ENCODE assay signal across 8 cellular contexts in genomic region chr1:18949689-18950414, GRCh38. TPM values are rescaled to one million over a fixed set of nuclear protein-coding genes. Genes with fewer than 3 reads are reported as not detected.
A peak's percentile ranks its signal among the peaks of the same experiment; 100 is the strongest.
DNase-seq lines count a peak whose midpoint lies in the region; ATAC-seq and TF ChIP-seq lines count a peak whose summit lies in the region.

No MANE protein-coding gene starts in this region.

- CTCF ChIA-PET in activated CD8-positive, alpha-beta T cell treated with anti-CD3 and anti-CD28 coated beads, Interleukin-2, amount 10 ng/mL, durations not matched to agents 7 days and 5 days (lab: Charles Lee) = interaction anchor here (0.6 to 10.1 kb wide), 6 partner anchors 8 to 102 kb away, joined by 3 to 116 read pairs (median 26); no protein-coding TSS in a partner anchor

- H3K9me3 ChIP-seq in gastroesophageal sphincter = no peaks in the 10 kb centered on the region

- POLR2A ChIA-PET in activated CD8-positive, alpha-beta T cell treated with anti-CD3 and anti-CD28 coated beads, Interleukin-2, amount 10 ng/mL, durations not matched to agents 7 days and 5 days (lab: Charles Lee) = interaction anchor here (1.9 to 7.2 kb wide), 2 partner anchors 22 to 25 kb away, joined by 9 to 118 read pairs; no protein-coding TSS in a partner anchor

- H3K36me3 Mint-ChIP-seq in activated T-cell treated with anti-CD3 and anti-CD28 coated beads, Interleukin-2, amount 50 U/mL, for 4 hours (ENCODE audit: insufficient read depth) = peaks cover 2% of the 10 kb centered on the region
- H3K36me3 Mint-ChIP-seq in activated CD8-positive, alpha-beta T cell treated with anti-CD3 and anti-CD28 coated beads, Interleukin-2, amount 10 ng/mL, durations not matched to agents 7 days and 5 days (ENCODE audit: low read depth) = no peaks in the 10 kb centered on the region

- H3K4me3 ChIP-seq in gastroesophageal sphincter = peak overlapping the region; percentile 2 to 45

- peak overlapping the region; percentile 81 for H3K4me3 Mint-ChIP-seq in activated T-cell treated with anti-CD3 and anti-CD28 coated beads, Interleukin-2, amount 50 U/mL, for 4 hours
- peak overlapping the region; percentile 71 for H3K4me3 Mint-ChIP-seq in activated CD8-positive, alpha-beta T cell treated with anti-CD3 and anti-CD28 coated beads, Interleukin-2, amount 10 ng/mL, durations not matched to agents 7 days and 5 days

- H3K27ac Mint-ChIP-seq in activated CD8-positive, alpha-beta T cell treated with anti-CD3 and anti-CD28 coated beads, Interleukin-2, amount 10 ng/mL, durations not matched to agents 7 days and 5 days = peak overlapping the region; percentile 94

- no peaks in the 10 kb centered on the region for H3K36me3 ChIP-seq in gastroesophageal sphincter

- no peaks in the 10 kb centered on the region for H3K27me3 Mint-ChIP-seq in activated T-cell treated with anti-CD3 and anti-CD28 coated beads, Interleukin-2, amount 50 U/mL, for 4 hours (ENCODE audit: low read depth)
- H3K27me3 Mint-ChIP-seq in activated CD8-positive, alpha-beta T cell treated with anti-CD3 and anti-CD28 coated beads, Interleukin-2, amount 10 ng/mL, durations not matched to agents 7 days and 5 days (ENCODE audit: low read depth) = peaks cover 17% of the 10 kb centered on the region

- H3K9me3 Mint-ChIP-seq in activated T-cell treated with anti-CD3 and anti-CD28 coated beads, Interleukin-2, amount 50 U/mL, for 4 hours = no peaks in the 10 kb centered on the region
- no peaks in the 10 kb centered on the region for H3K9me3 Mint-ChIP-seq in activated CD8-positive, alpha-beta T cell treated with anti-CD3 and anti-CD28 coated beads, Interleukin-2, amount 10 ng/mL, durations not matched to agents 7 days and 5 days (ENCODE audit: insufficient read depth)

- TF ChIP-seq EP300 in gastroesophageal sphincter (IDR thresholded peaks at IDR 0.05) = no peak

- H3K27ac ChIP-seq in gastroesophageal sphincter = peak overlapping the region; percentile 82 to 97 (median 92)

- peaks cover 0 to 100% (median 75%) of the 10 kb centered on the region in 3 donors for H3K4me1 ChIP-seq in gastroesophageal sphincter

- DNase-seq in activated T-cell treated with anti-CD3 and anti-CD28 coated beads, Interleukin-2, amount 50 U/mL, for 4 hours = no peak
- DNase-seq in activated T-cell treated with anti-CD3 and anti-CD28 coated beads, Interleukin-2, amount 50 U/mL, for 1 hour = no peak
- peak; percentile 41 for DNase-seq in activated CD8-positive, alpha-beta T cell treated with anti-CD3 and anti-CD28 coated beads, Interleukin-2, amount 10 ng/mL, durations not matched to agents 7 days and 5 days
- DNase-seq in occipital lobe (lab: John Stamatoyannopoulos, UW) (peak; percentile 57), NCI-H1694 treated with DMSO at 0.1 percent for 48 hours (lab: John Stamatoyannopoulos, UW) (no peak), RPMI8226 (no peak)

- H3K27me3 ChIP-seq in gastroesophageal sphincter = no peaks in the 10 kb centered on the region

- peak in 3 of 4 experiments; percentile 34 to 45 (median 38) for TF ChIP-seq CTCF in gastroesophageal sphincter (IDR thresholded peaks at IDR 0.05)

- ATAC-seq in activated T-cell treated with anti-CD3 and anti-CD28 coated beads, Interleukin-2, amount 50 U/mL, for 4 hours = no peak
- ATAC-seq in activated CD8-positive, alpha-beta T cell treated with anti-CD3 and anti-CD28 coated beads, Interleukin-2, amount 10 ng/mL, durations not matched to agents 7 days and 5 days = no peak
- peak; percentile 44 for ATAC-seq in gastroesophageal sphincter
- ATAC-seq in GM18907 (IDR thresholded peaks at IDR 0.05; ENCODE audit: unreplicated experiment) = no peak

- WGBS in gastroesophageal sphincter (ENCODE audit: low coverage in 1 of 2), 2 donors = 4 to 5% methylated on average over 9 to 20 of the region's 22 CpGs

- peaks cover 96% of the 10 kb centered on the region for H3K4me1 Mint-ChIP-seq in activated T-cell treated with anti-CD3 and anti-CD28 coated beads, Interleukin-2, amount 50 U/mL, for 4 hours (ENCODE audit: low read depth)
- H3K4me1 Mint-ChIP-seq in activated CD8-positive, alpha-beta T cell treated with anti-CD3 and anti-CD28 coated beads, Interleukin-2, amount 10 ng/mL, durations not matched to agents 7 days and 5 days (ENCODE audit: low read depth) = peaks cover 86% of the 10 kb centered on the region

- no peak for TF ChIP-seq POLR2A in gastroesophageal sphincter (IDR thresholded peaks at IDR 0.05)

RNA-seq across cellular contexts. Expression of gene IFFO2, which starts 6.6 kb away (rescaled TPM):
- total RNA-seq in activated T-cell treated with anti-CD3 and anti-CD28 coated beads, Interleukin-2, amount 50 U/mL, for 4 hours = 10 to 100 TPM; 36.0 to 47.6 (median 36.1) TPM
- 1 to 10 TPM; 7.2 to 8.2 TPM for total RNA-seq in activated CD8-positive, alpha-beta T cell treated with anti-CD3 and anti-CD28 coated beads, Interleukin-2, amount 10 ng/mL, durations not matched to agents 7 days and 5 days
- total RNA-seq in gastroesophageal sphincter (10 to 100 TPM in 3 of 4 donors, 1 to 10 TPM in 1; 9.3 to 18.4 (median 12.7) TPM), occipital lobe (5.8 TPM)

RNA-seq across cellular contexts. Expression of gene ALDH4A1, which starts 47.5 kb away (rescaled TPM):
- total RNA-seq in activated T-cell treated with anti-CD3 and anti-CD28 coated beads, Interleukin-2, amount 50 U/mL, for 4 hours = 1 to 10 TPM; 4.2 to 4.6 (median 4.4) TPM
- total RNA-seq in activated CD8-positive, alpha-beta T cell treated with anti-CD3 and anti-CD28 coated beads, Interleukin-2, amount 10 ng/mL, durations not matched to agents 7 days and 5 days = 1 to 10 TPM; 4.2 to 4.3 TPM
- total RNA-seq in gastroesophageal sphincter = 10 to 100 TPM; 19.9 to 24.8 (median 22.5) TPM
- 6.4 TPM for total RNA-seq in occipital lobe

Comparison
In these comparisons a context has a peak if more than half of its experiments do, and no peak if none do; other contexts are left out.
1. DNase-seq: peak in activated CD8-positive, alpha-beta T cell treated with anti-CD3 and anti-CD28 coated beads, Interleukin-2, amount 10 ng/mL, durations not matched to agents 7 days and 5 days (single experiment) and occipital lobe (single experiment); none in activated T-cell treated with anti-CD3 and anti-CD28 coated beads, Interleukin-2, amount 50 U/mL, for 4 hours (single experiment), activated T-cell treated with anti-CD3 and anti-CD28 coated beads, Interleukin-2, amount 50 U/mL, for 1 hour (single experiment), NCI-H1694 treated with DMSO at 0.1 percent for 48 hours (single experiment) and RPMI8226 (single experiment).